29 cellular contexts compared by ENCODE assay signal in genomic region chr10:110144526-110144925, GRCh38.
"Had no signal": no experiment of that assay in that cellular context is flagged by ENCODE, and none has a peak within 500 bp of the region (broad histone marks: within the 10 kb centered on the region; RNA-seq: fewer than 3 reads in every experiment).

No MANE protein-coding gene starts in this region.

- H3K4me3 ChIP-seq: adrenal gland, body of pancreas, esophagus muscularis mucosa, gastrocnemius medialis, heart left ventricle had no signal

- ATAC-seq: activated CD8-positive, alpha-beta T cell treated with anti-CD3 and anti-CD28 coated beads for 36 hours; activated naive CD8-positive, alpha-beta T cell treated with anti-CD3 and anti-CD28 coated beads, Interleukin-2, amount 50 U/mL, for 24 hours; activated T-cell treated with anti-CD3 and anti-CD28 coated beads, Interleukin-2, amount 50 U/mL, for 4 hours; activated T-helper 17 cell treated with anti-CD3 and anti-CD28 coated beads, Interleukin-2, amount 50 U/mL, for 72 hours; body of pancreas; effector memory CD8-positive, alpha-beta T cell; foreskin keratinocyte; gastrocnemius medialis; heart left ventricle; WTC11 had no signal

- DNase-seq: activated CD4-positive, alpha-beta T cell treated with anti-CD3 and anti-CD28 coated beads for 1 hour; activated CD4-positive, alpha-beta T cell treated with anti-CD3 and anti-CD28 coated beads for 4 hours; activated CD4-positive, alpha-beta T cell treated with anti-CD3 and anti-CD28 coated beads, Interleukin-2, amount 50 U/mL, for 1 hour; activated CD4-positive, alpha-beta T cell treated with anti-CD3 and anti-CD28 coated beads, Interleukin-2, amount 50 U/mL, for 48 hours; activated CD8-positive, alpha-beta memory T cell treated with anti-CD3 and anti-CD28 coated beads for 24 hours; activated CD8-positive, alpha-beta T cell treated with anti-CD3 and anti-CD28 coated beads for 36 hours; activated effector memory CD4-positive, alpha-beta T cell treated with anti-CD3 and anti-CD28 coated beads, Interleukin-2, amount 50 U/mL, for 16 hours; activated naive CD4-positive, alpha-beta T cell treated with anti-CD3 and anti-CD28 coated beads for 36 hours; activated naive CD8-positive, alpha-beta T cell treated with anti-CD3 and anti-CD28 coated beads for 36 hours; activated naive CD8-positive, alpha-beta T cell treated with anti-CD3 and anti-CD28 coated beads, Interleukin-2, amount 50 U/mL, for 24 hours; activated T-cell treated with anti-CD3 and anti-CD28 coated beads, Interleukin-2, amount 50 U/mL, for 4 hours; adrenal gland; amygdala; aorta; body of pancreas; caudate nucleus; cortex of kidney; dermis blood vessel endothelial cell; effector CD4-positive, alpha-beta T cell; effector memory CD8-positive, alpha-beta T cell; erythroblast; foreskin keratinocyte; gastrocnemius medialis; glutamatergic neuron; heart left ventricle; T-helper 2 cell had no signal
